In the genomic region with DNA sequence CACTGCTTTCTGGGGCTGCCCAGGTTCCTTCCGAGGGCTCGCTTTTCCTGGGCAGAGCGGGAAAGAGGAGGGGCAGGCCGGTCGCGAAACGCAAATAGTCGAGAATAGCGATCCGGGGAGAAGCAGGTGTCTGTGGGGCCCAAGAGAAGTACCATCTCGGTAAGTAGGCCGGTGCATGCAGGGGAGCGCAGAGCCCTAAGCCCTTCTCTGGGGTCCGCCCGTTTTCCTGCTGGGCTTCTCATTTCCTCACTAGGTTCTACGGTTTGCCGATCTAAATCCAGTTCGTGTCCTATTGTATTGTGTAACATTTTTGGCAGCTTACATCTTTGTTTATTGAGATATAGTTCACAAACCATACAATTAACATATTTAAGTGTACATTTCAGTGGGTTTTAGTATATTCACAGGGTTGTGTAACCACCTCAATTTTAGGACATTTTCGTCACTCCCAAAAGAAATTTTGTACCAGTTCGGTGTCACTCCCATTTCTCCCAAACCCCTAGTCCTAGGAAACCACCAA, we compare ENCODE assay signal across 1 cellular context.
TF ChIP-seq lines count a peak whose summit lies in the region.

No MANE protein-coding gene starts in this region.

TF ChIP-seq in GM12878, 131 proteins besides CTCF, POLR2A, EP300 and RAD21 (continued from another document and continues in another):
- TF ChIP-seq, protein P1, sequence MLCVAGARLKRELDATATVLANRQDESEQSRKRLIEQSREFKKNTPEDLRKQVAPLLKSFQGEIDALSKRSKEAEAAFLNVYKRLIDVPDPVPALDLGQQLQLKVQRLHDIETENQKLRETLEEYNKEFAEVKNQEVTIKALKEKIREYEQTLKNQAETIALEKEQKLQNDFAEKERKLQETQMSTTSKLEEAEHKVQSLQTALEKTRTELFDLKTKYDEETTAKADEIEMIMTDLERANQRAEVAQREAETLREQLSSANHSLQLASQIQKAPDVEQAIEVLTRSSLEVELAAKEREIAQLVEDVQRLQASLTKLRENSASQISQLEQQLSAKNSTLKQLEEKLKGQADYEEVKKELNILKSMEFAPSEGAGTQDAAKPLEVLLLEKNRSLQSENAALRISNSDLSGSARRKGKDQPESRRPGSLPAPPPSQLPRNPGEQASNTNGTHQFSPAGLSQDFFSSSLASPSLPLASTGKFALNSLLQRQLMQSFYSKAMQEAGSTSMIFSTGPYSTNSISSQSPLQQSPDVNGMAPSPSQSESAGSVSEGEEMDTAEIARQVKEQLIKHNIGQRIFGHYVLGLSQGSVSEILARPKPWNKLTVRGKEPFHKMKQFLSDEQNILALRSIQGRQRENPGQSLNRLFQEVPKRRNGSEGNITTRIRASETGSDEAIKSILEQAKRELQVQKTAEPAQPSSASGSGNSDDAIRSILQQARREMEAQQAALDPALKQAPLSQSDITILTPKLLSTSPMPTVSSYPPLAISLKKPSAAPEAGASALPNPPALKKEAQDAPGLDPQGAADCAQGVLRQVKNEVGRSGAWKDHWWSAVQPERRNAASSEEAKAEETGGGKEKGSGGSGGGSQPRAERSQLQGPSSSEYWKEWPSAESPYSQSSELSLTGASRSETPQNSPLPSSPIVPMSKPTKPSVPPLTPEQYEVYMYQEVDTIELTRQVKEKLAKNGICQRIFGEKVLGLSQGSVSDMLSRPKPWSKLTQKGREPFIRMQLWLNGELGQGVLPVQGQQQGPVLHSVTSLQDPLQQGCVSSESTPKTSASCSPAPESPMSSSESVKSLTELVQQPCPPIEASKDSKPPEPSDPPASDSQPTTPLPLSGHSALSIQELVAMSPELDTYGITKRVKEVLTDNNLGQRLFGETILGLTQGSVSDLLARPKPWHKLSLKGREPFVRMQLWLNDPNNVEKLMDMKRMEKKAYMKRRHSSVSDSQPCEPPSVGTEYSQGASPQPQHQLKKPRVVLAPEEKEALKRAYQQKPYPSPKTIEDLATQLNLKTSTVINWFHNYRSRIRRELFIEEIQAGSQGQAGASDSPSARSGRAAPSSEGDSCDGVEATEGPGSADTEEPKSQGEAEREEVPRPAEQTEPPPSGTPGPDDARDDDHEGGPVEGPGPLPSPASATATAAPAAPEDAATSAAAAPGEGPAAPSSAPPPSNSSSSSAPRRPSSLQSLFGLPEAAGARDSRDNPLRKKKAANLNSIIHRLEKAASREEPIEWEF (IDR thresholded peaks at IDR 0.05; ENCODE audit: insufficient replicate concordance, low read depth, low read length) = no peak
- TF ChIP-seq MEF2A (IDR thresholded peaks at IDR 0.05; ENCODE audit: insufficient read depth, low read depth, low read length) (no peak), POLR2AphosphoS5 (IDR thresholded peaks at IDR 0.05; ENCODE audit: low read length) (peak; percentile 86), GATAD2B (conservative IDR thresholded peaks at IDR 0.05; ENCODE audit: low read depth) (0 out of 2 replicates have a peak, but pooled peaks have one; percentile 14), ZSCAN29 (IDR thresholded peaks at IDR 0.05) (no peak), GABPA (IDR thresholded peaks at IDR 0.05; ENCODE audit: low read depth) (no peak), SMC3 (IDR thresholded peaks at IDR 0.05; ENCODE audit: borderline replicate concordance, low read length) (no peak), MTA3 (IDR thresholded peaks at IDR 0.05; ENCODE audit: borderline replicate concordance, low read length) (no peak), ESRRA (IDR thresholded peaks at IDR 0.05; ENCODE audit: low read length) (no peak), KLF5 (IDR thresholded peaks at IDR 0.05; ENCODE audit: partially characterized antibody) (no peak), KDM1A (IDR thresholded peaks at IDR 0.05; ENCODE audit: borderline replicate concordance) (no peak), FOXM1 (IDR thresholded peaks at IDR 0.05; ENCODE audit: low read depth, low read length) (0 out of 2 replicates have a peak, but pooled peaks have one; percentile 15), JUNB (IDR thresholded peaks at IDR 0.05) (no peak), NFXL1 (IDR thresholded peaks at IDR 0.05; ENCODE audit: borderline replicate concordance) (no peak), HDAC6 (IDR thresholded peaks at IDR 0.05; ENCODE audit: unreplicated experiment) (peak; percentile 67), ZZZ3 (IDR thresholded peaks at IDR 0.05; ENCODE audit: control insufficient read depth, insufficient read length, low read depth) (no peak), EGR1 (IDR thresholded peaks at IDR 0.05; ENCODE audit: borderline replicate concordance in 1 of 2, low read depth in 2 of 2, low read length in 2 of 2) (no peak), LARP7 (IDR thresholded peaks at IDR 0.05) (peak; percentile 25; the same call in 1 of the 2 replicates), BMI1 (IDR thresholded peaks at IDR 0.05; ENCODE audit: borderline replicate concordance) (no peak), IRF5 (IDR thresholded peaks at IDR 0.05; ENCODE audit: borderline replicate concordance) (no peak), MTA2 (IDR thresholded peaks at IDR 0.05; ENCODE audit: low read depth) (no peak), ZNF384 (IDR thresholded peaks at IDR 0.05; ENCODE audit: borderline replicate concordance, low read depth, low read length) (no peak), CBFB (IDR thresholded peaks at IDR 0.05; ENCODE audit: low read depth) (peak; percentile 12; the same call in 1 of the 2 replicates), USF1 (IDR thresholded peaks at IDR 0.05; ENCODE audit: borderline replicate concordance, extremely low read length, insufficient read depth, low read depth, low read length) (no peak), BRCA1 (IDR thresholded peaks at IDR 0.05; ENCODE audit: low read depth, low read length) (no peak), ZNF217 (IDR thresholded peaks at IDR 0.05) (no peak), CREM (IDR thresholded peaks at IDR 0.05; ENCODE audit: low read depth) (no peak), SREBF1 (IDR thresholded peaks at IDR 0.05; ENCODE audit: low read length) (no peak), MXI1 (IDR thresholded peaks at IDR 0.05; ENCODE audit: low read depth, low read length) (no peak), NRF1 (conservative IDR thresholded peaks at IDR 0.05; ENCODE audit: low read depth, low read length) (no peak), TCF12 (IDR thresholded peaks at IDR 0.05; ENCODE audit: low read depth, low read length) (0 out of 2 replicates have a peak, but pooled peaks have one; percentile 21), BACH1 (IDR thresholded peaks at IDR 0.05; ENCODE audit: borderline replicate concordance) (peak; percentile 18), SRF (IDR thresholded peaks at IDR 0.05; ENCODE audit: low read depth in 2 of 2, low read length in 2 of 2) (no peak), CREB1 (IDR thresholded peaks at IDR 0.05; ENCODE audit: low read depth) (no peak), RELA (IDR thresholded peaks at IDR 0.05; ENCODE audit: borderline replicate concordance, partially characterized antibody) (no peak), HDGF (IDR thresholded peaks at IDR 0.05) (no peak), SUZ12 (IDR thresholded peaks at IDR 0.05; ENCODE audit: unreplicated experiment) (no peak), SMAD5 (IDR thresholded peaks at IDR 0.05; ENCODE audit: low read depth) (0 out of 2 replicates have a peak, but pooled peaks have one; percentile 7), SMAD1 (IDR thresholded peaks at IDR 0.05; ENCODE audit: low read depth, partially characterized antibody) (no peak), E2F4 (IDR thresholded peaks at IDR 0.05; ENCODE audit: low read depth, low read length) (no peak)
- TF ChIP-seq, protein P2, sequence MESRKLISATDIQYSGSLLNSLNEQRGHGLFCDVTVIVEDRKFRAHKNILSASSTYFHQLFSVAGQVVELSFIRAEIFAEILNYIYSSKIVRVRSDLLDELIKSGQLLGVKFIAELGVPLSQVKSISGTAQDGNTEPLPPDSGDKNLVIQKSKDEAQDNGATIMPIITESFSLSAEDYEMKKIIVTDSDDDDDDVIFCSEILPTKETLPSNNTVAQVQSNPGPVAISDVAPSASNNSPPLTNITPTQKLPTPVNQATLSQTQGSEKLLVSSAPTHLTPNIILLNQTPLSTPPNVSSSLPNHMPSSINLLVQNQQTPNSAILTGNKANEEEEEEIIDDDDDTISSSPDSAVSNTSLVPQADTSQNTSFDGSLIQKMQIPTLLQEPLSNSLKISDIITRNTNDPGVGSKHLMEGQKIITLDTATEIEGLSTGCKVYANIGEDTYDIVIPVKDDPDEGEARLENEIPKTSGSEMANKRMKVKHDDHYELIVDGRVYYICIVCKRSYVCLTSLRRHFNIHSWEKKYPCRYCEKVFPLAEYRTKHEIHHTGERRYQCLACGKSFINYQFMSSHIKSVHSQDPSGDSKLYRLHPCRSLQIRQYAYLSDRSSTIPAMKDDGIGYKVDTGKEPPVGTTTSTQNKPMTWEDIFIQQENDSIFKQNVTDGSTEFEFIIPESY (IDR thresholded peaks at IDR 0.05) = no peak
- TF ChIP-seq, protein P3, sequence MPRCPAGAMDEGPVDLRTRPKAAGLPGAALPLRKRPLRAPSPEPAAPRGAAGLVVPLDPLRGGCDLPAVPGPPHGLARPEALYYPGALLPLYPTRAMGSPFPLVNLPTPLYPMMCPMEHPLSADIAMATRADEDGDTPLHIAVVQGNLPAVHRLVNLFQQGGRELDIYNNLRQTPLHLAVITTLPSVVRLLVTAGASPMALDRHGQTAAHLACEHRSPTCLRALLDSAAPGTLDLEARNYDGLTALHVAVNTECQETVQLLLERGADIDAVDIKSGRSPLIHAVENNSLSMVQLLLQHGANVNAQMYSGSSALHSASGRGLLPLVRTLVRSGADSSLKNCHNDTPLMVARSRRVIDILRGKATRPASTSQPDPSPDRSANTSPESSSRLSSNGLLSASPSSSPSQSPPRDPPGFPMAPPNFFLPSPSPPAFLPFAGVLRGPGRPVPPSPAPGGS (IDR thresholded peaks at IDR 0.05; ENCODE audit: borderline replicate concordance, insufficient read depth, low read depth, low read length, poor library complexity, severe bottlenecking) = no peak
- TF ChIP-seq, protein P4, sequence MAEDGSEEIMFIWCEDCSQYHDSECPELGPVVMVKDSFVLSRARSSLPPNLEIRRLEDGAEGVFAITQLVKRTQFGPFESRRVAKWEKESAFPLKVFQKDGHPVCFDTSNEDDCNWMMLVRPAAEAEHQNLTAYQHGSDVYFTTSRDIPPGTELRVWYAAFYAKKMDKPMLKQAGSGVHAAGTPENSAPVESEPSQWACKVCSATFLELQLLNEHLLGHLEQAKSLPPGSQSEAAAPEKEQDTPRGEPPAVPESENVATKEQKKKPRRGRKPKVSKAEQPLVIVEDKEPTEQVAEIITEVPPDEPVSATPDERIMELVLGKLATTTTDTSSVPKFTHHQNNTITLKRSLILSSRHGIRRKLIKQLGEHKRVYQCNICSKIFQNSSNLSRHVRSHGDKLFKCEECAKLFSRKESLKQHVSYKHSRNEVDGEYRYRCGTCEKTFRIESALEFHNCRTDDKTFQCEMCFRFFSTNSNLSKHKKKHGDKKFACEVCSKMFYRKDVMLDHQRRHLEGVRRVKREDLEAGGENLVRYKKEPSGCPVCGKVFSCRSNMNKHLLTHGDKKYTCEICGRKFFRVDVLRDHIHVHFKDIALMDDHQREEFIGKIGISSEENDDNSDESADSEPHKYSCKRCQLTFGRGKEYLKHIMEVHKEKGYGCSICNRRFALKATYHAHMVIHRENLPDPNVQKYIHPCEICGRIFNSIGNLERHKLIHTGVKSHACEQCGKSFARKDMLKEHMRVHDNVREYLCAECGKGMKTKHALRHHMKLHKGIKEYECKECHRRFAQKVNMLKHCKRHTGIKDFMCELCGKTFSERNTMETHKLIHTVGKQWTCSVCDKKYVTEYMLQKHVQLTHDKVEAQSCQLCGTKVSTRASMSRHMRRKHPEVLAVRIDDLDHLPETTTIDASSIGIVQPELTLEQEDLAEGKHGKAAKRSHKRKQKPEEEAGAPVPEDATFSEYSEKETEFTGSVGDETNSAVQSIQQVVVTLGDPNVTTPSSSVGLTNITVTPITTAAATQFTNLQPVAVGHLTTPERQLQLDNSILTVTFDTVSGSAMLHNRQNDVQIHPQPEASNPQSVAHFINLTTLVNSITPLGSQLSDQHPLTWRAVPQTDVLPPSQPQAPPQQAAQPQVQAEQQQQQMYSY (CRISPR knock-in tag; IDR thresholded peaks at IDR 0.05) = no peak; the same call in 1 of the 2 replicates
- TF ChIP-seq, protein P5, sequence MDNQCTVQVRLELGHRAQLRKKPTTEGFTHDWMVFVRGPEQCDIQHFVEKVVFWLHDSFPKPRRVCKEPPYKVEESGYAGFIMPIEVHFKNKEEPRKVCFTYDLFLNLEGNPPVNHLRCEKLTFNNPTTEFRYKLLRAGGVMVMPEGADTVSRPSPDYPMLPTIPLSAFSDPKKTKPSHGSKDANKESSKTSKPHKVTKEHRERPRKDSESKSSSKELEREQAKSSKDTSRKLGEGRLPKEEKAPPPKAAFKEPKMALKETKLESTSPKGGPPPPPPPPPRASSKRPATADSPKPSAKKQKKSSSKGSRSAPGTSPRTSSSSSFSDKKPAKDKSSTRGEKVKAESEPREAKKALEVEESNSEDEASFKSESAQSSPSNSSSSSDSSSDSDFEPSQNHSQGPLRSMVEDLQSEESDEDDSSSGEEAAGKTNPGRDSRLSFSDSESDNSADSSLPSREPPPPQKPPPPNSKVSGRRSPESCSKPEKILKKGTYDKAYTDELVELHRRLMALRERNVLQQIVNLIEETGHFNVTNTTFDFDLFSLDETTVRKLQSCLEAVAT (IDR thresholded peaks at IDR 0.05) = peak; percentile 56
